Comparison of ENCODE assay signal across 10 cellular contexts in genomic region chr22:30567277-30567676, GRCh38. TPM values are rescaled to one million over a fixed set of nuclear protein-coding genes. Genes with fewer than 3 reads are reported as not detected.
"Had no signal": no experiment of that assay in that cellular context is flagged by ENCODE, and none has a peak within 500 bp of the region (broad histone marks: within the 10 kb centered on the region; RNA-seq: fewer than 3 reads in every experiment).

No MANE protein-coding gene starts in this region.

RNA-seq across cellular contexts. Expression of gene GAL3ST1, which starts 7.2 kb away (rescaled TPM):
- total RNA-seq: activated naive CD8-positive, alpha-beta T cell treated with anti-CD3 and anti-CD28 coated beads for 36 hours; activated T-helper 1 cell treated with anti-CD3 and anti-CD28 coated beads, Interleukin-12 subunit alpha, Interleukin-12 subunit beta, Interleukin-2, Interleukin-4 antibody, amounts not matched to agents 30 ng/mL and 10 ng/mL and 1 ng/mL, durations not matched to agents 14 hours and 24 hours and 36 hours; activated T-helper 2 cell treated with anti-CD3 and anti-CD28 coated beads, Interferon-gamma antibody, Interleukin-2, Interleukin-4, amounts not matched to agents 10 μg/mL and 5 μg/mL and 100 μg/mL, durations not matched to agents 14 hours and 24 hours and 36 hours; ascending aorta had no signal

RNA-seq across cellular contexts. Expression of gene SEC14L6, which starts 20.7 kb away (rescaled TPM):
- total RNA-seq: activated naive CD4-positive, alpha-beta T cell treated with anti-CD3 and anti-CD28 coated beads for 36 hours; activated naive CD4-positive, alpha-beta T cell treated with anti-CD3 and anti-CD28 coated beads, Interleukin-2, amount 50 U/mL, for 72 hours; activated naive CD8-positive, alpha-beta T cell treated with anti-CD3 and anti-CD28 coated beads for 36 hours; activated T-cell treated with anti-CD3 and anti-CD28 coated beads, Interleukin-2, amount 50 U/mL, for 4 hours; activated T-cell treated with anti-CD3 and anti-CD28 coated beads, Interleukin-2, amount 50 U/mL, for 72 hours; activated T-helper 1 cell treated with anti-CD3 and anti-CD28 coated beads, Interleukin-12 subunit alpha, Interleukin-12 subunit beta, Interleukin-2, Interleukin-4 antibody, amounts not matched to agents 30 ng/mL and 10 ng/mL and 1 ng/mL, durations not matched to agents 14 hours and 24 hours and 36 hours; activated T-helper 17 cell treated with anti-CD3 and anti-CD28 coated beads, Interleukin-2, amount 50 U/mL, for 72 hours; activated T-helper 2 cell treated with anti-CD3 and anti-CD28 coated beads, Interferon-gamma antibody, Interleukin-2, Interleukin-4, amounts not matched to agents 10 μg/mL and 5 μg/mL and 100 μg/mL, durations not matched to agents 14 hours and 24 hours and 36 hours; ascending aorta; bronchial epithelial cell had no signal
